ENCODE assay signal across 8 cellular contexts in the genomic region with DNA sequence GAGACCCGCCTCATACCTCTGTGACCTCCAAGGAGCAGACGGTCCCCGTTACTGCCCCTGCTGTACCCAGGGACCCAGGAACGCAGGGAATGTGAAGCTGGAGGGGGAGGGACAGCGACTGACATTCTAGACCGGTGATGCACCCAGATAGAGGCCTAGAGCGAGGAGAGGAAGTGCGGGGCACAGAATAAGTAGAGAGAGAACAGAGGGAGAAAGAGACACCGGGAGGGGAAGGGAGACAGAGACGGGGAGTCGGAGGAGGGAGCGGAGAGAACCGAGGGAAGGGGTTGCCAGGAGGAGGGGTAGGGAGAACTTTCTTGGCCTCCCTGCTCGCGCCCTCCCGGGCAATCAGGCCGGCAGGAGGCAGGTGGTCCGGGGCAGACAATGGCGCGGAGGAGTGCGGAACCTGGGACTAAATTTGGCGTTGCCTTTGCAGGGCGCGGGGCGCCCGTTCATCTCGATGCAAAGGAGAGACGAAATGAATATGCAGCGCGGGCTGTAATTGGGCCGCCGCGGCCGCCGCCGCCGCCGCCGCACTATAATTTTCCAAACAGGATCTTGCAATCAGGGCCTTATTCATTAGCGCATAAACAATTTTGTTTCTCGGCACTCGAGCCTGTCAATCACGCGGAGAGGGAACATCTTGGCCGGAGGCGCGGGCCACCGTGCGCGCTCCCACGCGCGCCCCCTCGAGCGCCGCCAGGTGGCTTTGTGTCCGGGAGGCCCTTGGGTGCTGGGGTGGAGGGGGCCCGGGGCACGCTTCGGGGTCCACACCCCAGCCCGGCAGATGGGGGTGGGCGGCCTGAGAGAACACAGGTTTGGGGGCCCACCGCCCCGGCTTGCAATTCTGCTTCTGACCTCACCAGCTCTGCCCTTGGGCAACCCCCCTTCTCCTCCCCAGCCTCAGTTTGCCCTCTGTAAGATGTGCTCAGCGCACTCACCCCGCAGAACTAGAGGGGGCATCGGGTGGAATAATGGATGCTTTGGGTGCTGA. TPM values are rescaled to one million over a fixed set of nuclear protein-coding genes. Genes with fewer than 3 reads are reported as not detected.
A peak's percentile ranks its signal among the peaks of the same experiment; 100 is the strongest.
DNase-seq lines count a peak whose midpoint lies in the region; ATAC-seq and TF ChIP-seq lines count a peak whose summit lies in the region.

No MANE protein-coding gene starts in this region.

- H3K4me1 Mint-ChIP-seq in activated CD4-positive, alpha-beta memory T cell treated with anti-CD3 and anti-CD28 coated beads, Interleukin-2, amount 10 ng/mL, durations not matched to agents 7 days and 5 days, result peaks cover 10% of the 10 kb centered on the region

- no peak for TF ChIP-seq EP300 in gastroesophageal sphincter (IDR thresholded peaks at IDR 0.05)

- TF ChIP-seq CTCF in gastroesophageal sphincter (IDR thresholded peaks at IDR 0.05) (no peak), retinal pigment epithelial cell (conservative IDR thresholded peaks at IDR 0.05; ENCODE audit: low read depth, low read length) (no peak)

- H3K4me1 ChIP-seq in gastroesophageal sphincter, result peaks cover 0 to 45% (median 23%) of the 10 kb centered on the region in 3 donors

- TF ChIP-seq POLR2A in gastroesophageal sphincter (IDR thresholded peaks at IDR 0.05), result no peak

- H3K4me3 ChIP-seq in H7 (ENCODE audit: insufficient read depth, low read depth, low read length) (peak overlapping the region; percentile 55), gastroesophageal sphincter (peak overlapping the region; percentile 2 to 44), retinal pigment epithelial cell (ENCODE audit: low read length) (peak overlapping the region; percentile 48)

- H3K36me3 Mint-ChIP-seq in activated CD4-positive, alpha-beta memory T cell treated with anti-CD3 and anti-CD28 coated beads, Interleukin-2, amount 10 ng/mL, durations not matched to agents 7 days and 5 days (ENCODE audit: low read depth), result no peaks in the 10 kb centered on the region

- DNase-seq in H7, result peak; percentile 84
- no peak for DNase-seq in activated CD4-positive, alpha-beta memory T cell treated with anti-CD3 and anti-CD28 coated beads, Interleukin-2, amount 10 ng/mL, durations not matched to agents 7 days and 5 days
- no peak for DNase-seq in retinal pigment epithelial cell (ENCODE audit: low read depth)
- DNase-seq in COLO829 (ENCODE audit: low spot score), result no peak
- no peak for DNase-seq in NCI-H82 treated with DMSO at 0.1 percent for 48 hours (lab: John Stamatoyannopoulos, UW; ENCODE audit: unreplicated experiment)
- DNase-seq in RKO (ENCODE audit: low spot score), result no peak

- no peak overlapping the region for H3K27ac Mint-ChIP-seq in activated CD4-positive, alpha-beta memory T cell treated with anti-CD3 and anti-CD28 coated beads, Interleukin-2, amount 10 ng/mL, durations not matched to agents 7 days and 5 days

- H3K27ac ChIP-seq in gastroesophageal sphincter, result peak overlapping the region in 2 of 4 donors; percentile 3 to 51

- WGBS in gastroesophageal sphincter (ENCODE audit: low coverage in 1 of 2), 2 donors, result 26% methylated on average over 38 of the region's 67 CpGs; no CpG with 5 or more reads in 1 of the 2 donors

- POLR2A ChIA-PET in activated CD4-positive, alpha-beta memory T cell treated with anti-CD3 and anti-CD28 coated beads, Interleukin-2, amount 10 ng/mL, durations not matched to agents 7 days and 5 days (lab: Charles Lee), result interaction anchor here (1.8 kb wide), 1 partner anchor 224 kb away, joined by 6 read pairs; no protein-coding TSS in a partner anchor

- H3K9me3 ChIP-seq in gastroesophageal sphincter, result no peaks in the 10 kb centered on the region

- peaks cover 25% of the 10 kb centered on the region for H3K27me3 Mint-ChIP-seq in activated CD4-positive, alpha-beta memory T cell treated with anti-CD3 and anti-CD28 coated beads, Interleukin-2, amount 10 ng/mL, durations not matched to agents 7 days and 5 days

- H3K4me3 Mint-ChIP-seq in activated CD4-positive, alpha-beta memory T cell treated with anti-CD3 and anti-CD28 coated beads, Interleukin-2, amount 10 ng/mL, durations not matched to agents 7 days and 5 days, result peak overlapping the region; percentile 8

- CTCF ChIA-PET in activated CD4-positive, alpha-beta memory T cell treated with anti-CD3 and anti-CD28 coated beads, Interleukin-2, amount 10 ng/mL, durations not matched to agents 7 days and 5 days (lab: Charles Lee), result interaction anchor here (1.2 to 11.7 kb wide), 9 partner anchors 13 to 682 kb away, joined by 3 to 243 read pairs (median 7); a partner anchor contains a TSS

- H3K36me3 ChIP-seq in H7 (replicated peaks; ENCODE audit: control insufficient read depth, insufficient read depth, low read length), result no peaks in the 10 kb centered on the region
- H3K36me3 ChIP-seq in gastroesophageal sphincter, result no peaks in the 10 kb centered on the region

- ATAC-seq in gastroesophageal sphincter (no peak), HG03520 (IDR thresholded peaks at IDR 0.05; ENCODE audit: unreplicated experiment) (no peak)

- H3K9me3 Mint-ChIP-seq in activated CD4-positive, alpha-beta memory T cell treated with anti-CD3 and anti-CD28 coated beads, Interleukin-2, amount 10 ng/mL, durations not matched to agents 7 days and 5 days, result no peaks in the 10 kb centered on the region

- H3K27me3 ChIP-seq in H7 (ENCODE audit: control insufficient read depth, insufficient read depth, low read length), result peaks cover 22% of the 10 kb centered on the region
- peaks cover 30% of the 10 kb centered on the region for H3K27me3 ChIP-seq in gastroesophageal sphincter

RNA-seq across cellular contexts. Expression of a gene that starts 32.9 kb away (rescaled TPM):
- total RNA-seq in H7 (2014; rRNA removed; shearing (Covaris generic)), result 43.9 and 47.2 TPM in 2 replicates
- 10 to 100 TPM; 36.1 to 37.0 TPM for total RNA-seq in activated CD4-positive, alpha-beta memory T cell treated with anti-CD3 and anti-CD28 coated beads, Interleukin-2, amount 10 ng/mL, durations not matched to agents 7 days and 5 days
- 10 to 100 TPM; 39.0 to 84.0 (median 71.9) TPM for total RNA-seq in gastroesophageal sphincter

RNA-seq across cellular contexts. Expression of a gene that starts 33.1 kb away (rescaled TPM):
- not detected in 2 replicates for total RNA-seq in H7 (2014; rRNA removed; shearing (Covaris generic))
- total RNA-seq in activated CD4-positive, alpha-beta memory T cell treated with anti-CD3 and anti-CD28 coated beads, Interleukin-2, amount 10 ng/mL, durations not matched to agents 7 days and 5 days, result not detected
- 1 to 10 TPM in 1 of 4 donors, not detected in 3; 6.2 TPM for total RNA-seq in gastroesophageal sphincter

RNA-seq across cellular contexts. Expression of a gene that starts 33.5 kb away (rescaled TPM):
- total RNA-seq in H7 (2014; rRNA removed; shearing (Covaris generic)), result 0.18 and 0.97 TPM in 2 replicates
- 1 to 10 TPM; 1.5 to 2.1 TPM for total RNA-seq in activated CD4-positive, alpha-beta memory T cell treated with anti-CD3 and anti-CD28 coated beads, Interleukin-2, amount 10 ng/mL, durations not matched to agents 7 days and 5 days
- total RNA-seq in gastroesophageal sphincter, result 10 to 100 TPM; 15.1 to 42.6 (median 29.1) TPM
